8 cellular contexts compared by ENCODE assay signal in genomic region chr1:221794079-221794670, GRCh38. TPM values are rescaled to one million over a fixed set of nuclear protein-coding genes. Genes with fewer than 3 reads are reported as not detected.
A peak's percentile ranks its signal among the peaks of the same experiment; 100 is the strongest.
DNase-seq lines count a peak whose midpoint lies in the region; ATAC-seq and TF ChIP-seq lines count a peak whose summit lies in the region.

No MANE protein-coding gene starts in this region.

- in situ Hi-C loops in GM13976 (cut with MboI; ENCODE audit: low sequenced_read_pairs, unreplicated experiment): no loop called here

- peaks cover 10% of the 10 kb centered on the region for H3K4me1 ChIP-seq in body of pancreas

- H3K9me3 ChIP-seq in body of pancreas: no peaks in the 10 kb centered on the region

- no peak for TF ChIP-seq POLR2A in body of pancreas (IDR thresholded peaks at IDR 0.05)

- no peak overlapping the region for H3K27ac ChIP-seq in body of pancreas

- no peak overlapping the region for H3K4me3 ChIP-seq in fibroblast of pulmonary artery (replicated peaks; ENCODE audit: low read depth, low read length)
- no peak overlapping the region for H3K4me3 ChIP-seq in body of pancreas

- peak; percentile 39 for DNase-seq in GM13976 (ENCODE audit: low spot score)
- peak; percentile 52 for DNase-seq in fibroblast of pulmonary artery (ENCODE audit: low read depth)
- DNase-seq in D341Med (ENCODE audit: low spot score): no peak
- no peak for DNase-seq in inferior parietal cortex (ENCODE audit: extremely low spot score)
- DNase-seq in NCI-H2107 (lab: John Stamatoyannopoulos, UW): no peak
- DNase-seq in body of pancreas: no peak

- H3K36me3 ChIP-seq in body of pancreas (replicated peaks in 1 of 2; ENCODE audit: insufficient read depth in 1 of 2, low read depth in 2 of 2): no peaks in the 10 kb centered on the region

- intact Hi-C loops in body of pancreas (cut with DNase I): no loop called here

- 52 to 77% methylated on average over 2 of the region's 2 CpGs for WGBS in body of pancreas, 2 donors

- peak; percentile 60 for ATAC-seq in GM21447 (IDR thresholded peaks at IDR 0.05; ENCODE audit: unreplicated experiment)
- ATAC-seq in HG03571 (IDR thresholded peaks at IDR 0.05; ENCODE audit: unreplicated experiment): peak; percentile 54
- ATAC-seq in body of pancreas: no peak

- no peaks in the 10 kb centered on the region for H3K27me3 ChIP-seq in body of pancreas

- TF ChIP-seq CTCF in GM13976 (IDR thresholded peaks at IDR 0.05; ENCODE audit: borderline replicate concordance, control extremely low read depth, extremely low read depth, insufficient read depth, missing control alignments) (no peak), fibroblast of pulmonary artery (IDR thresholded peaks at IDR 0.05; ENCODE audit: low read length, missing control alignments) (no peak), body of pancreas (IDR thresholded peaks at IDR 0.05) (no peak)

RNA-seq across cellular contexts. Expression of gene DUSP10, which starts 52.3 kb away (rescaled TPM):
- 10 to 100 TPM in 1 of 2 donors, 1 to 10 TPM in 1; 5.4 to 12.2 TPM for total RNA-seq in body of pancreas

Comparison
In these comparisons a context has a peak if more than half of its experiments do, and no peak if none do; other contexts are left out.
1. DNase-seq: peak in GM13976 (single experiment) and fibroblast of pulmonary artery (single experiment); none in D341Med (single experiment), inferior parietal cortex (single experiment), NCI-H2107 (single experiment) and body of pancreas (0 of 4).